Comparison of ENCODE assay signal across 29 cellular contexts in genomic region chr3:187262360-187262759, GRCh38. TPM values are rescaled to one million over a fixed set of nuclear protein-coding genes. Genes with fewer than 3 reads are reported as not detected.
"Had no signal": no experiment of that assay in that cellular context is flagged by ENCODE, and none has a peak within 500 bp of the region (broad histone marks: within the 10 kb centered on the region; RNA-seq: fewer than 3 reads in every experiment).

No MANE protein-coding gene starts in this region.

- H3K36me3 ChIP-seq: pancreas, prostate gland, thoracic aorta had no signal

- H3K27me3 Mint-ChIP-seq: type B pancreatic cell had no signal

- H3K4me1 Mint-ChIP-seq: activated B cell treated with CpG ODN at 0.5 μM for 24 hours; activated T-helper 17 cell treated with anti-CD3 and anti-CD28 coated beads, Interleukin-2, amount 50 U/mL, for 72 hours; naive B cell had no signal

- DNase-seq: activated B cell treated with CpG ODN at 0.5 μM for 24 hours; activated CD4-positive, alpha-beta T cell treated with anti-CD3 and anti-CD28 coated beads, Interleukin-2, amount 50 U/mL, for 1 hour; activated CD8-positive, alpha-beta T cell treated with anti-CD3 and anti-CD28 coated beads for 36 hours; activated gamma-delta T cell treated with Interleukin-2 at 50 U/mL for 16 hours; activated T-cell treated with anti-CD3 and anti-CD28 coated beads, Interleukin-2, amount 50 U/mL, for 4 hours; effector CD8-positive, alpha-beta T cell; glutamatergic neuron; left cardiac atrium; left ventricle myocardium superior; mammary epithelial cell; naive B cell; nucleus accumbens; pancreas; retina; stimulated activated naive CD4-positive, alpha-beta T cell treated with Interleukin-2 at 50 U/mL for 16 hours; T-helper 1 cell had no signal

- H3K36me3 Mint-ChIP-seq: activated naive CD4-positive, alpha-beta T cell treated with anti-CD3 and anti-CD28 coated beads, Interleukin-2, amount 50 U/mL, for 72 hours; mesothelial cell of epicardium; naive B cell; type B pancreatic cell had no signal

- FAIRE-seq: bronchial epithelial cell, colon, endometrium, frontal cortex, keratinocyte, pancreas had no signal

- H3K4me3 Mint-ChIP-seq: activated B cell treated with CpG ODN at 0.5 μM for 24 hours; activated CD8-positive, alpha-beta T cell treated with anti-CD3 and anti-CD28 coated beads for 36 hours; activated T-cell treated with anti-CD3 and anti-CD28 coated beads, Interleukin-2, amount 50 U/mL, for 4 hours; activated T-helper 17 cell treated with anti-CD3 and anti-CD28 coated beads, Interleukin-2, amount 50 U/mL, for 72 hours; mesothelial cell of epicardium; naive B cell; T-helper 2 cell treated with Interferon-gamma antibody and Interleukin-4, amounts not matched to agents 5 μg/mL and 100 μg/mL, for 36 hours; type B pancreatic cell had no signal

- H3K4me3 ChIP-seq: pancreas, prostate gland, thoracic aorta had no signal

- H3K27ac Mint-ChIP-seq: activated B cell treated with CpG ODN at 0.5 μM for 24 hours; activated CD8-positive, alpha-beta T cell treated with anti-CD3 and anti-CD28 coated beads for 36 hours; activated naive CD4-positive, alpha-beta T cell treated with anti-CD3 and anti-CD28 coated beads, Interleukin-2, amount 50 U/mL, for 72 hours; activated T-helper 17 cell treated with anti-CD3 and anti-CD28 coated beads, Interleukin-2, amount 50 U/mL, for 72 hours; mesothelial cell of epicardium; naive B cell; T-helper 2 cell treated with Interferon-gamma antibody and Interleukin-4, amounts not matched to agents 5 μg/mL and 100 μg/mL, for 36 hours; type B pancreatic cell had no signal

- H3K4me1 ChIP-seq: prostate gland had no signal

- H3K9me3 ChIP-seq: pancreas, prostate gland, thoracic aorta had no signal

- ATAC-seq: activated CD8-positive, alpha-beta T cell treated with anti-CD3 and anti-CD28 coated beads for 36 hours; activated naive CD4-positive, alpha-beta T cell treated with anti-CD3 and anti-CD28 coated beads, Interleukin-2, amount 50 U/mL, for 72 hours; activated T-cell treated with anti-CD3 and anti-CD28 coated beads, Interleukin-2, amount 50 U/mL, for 4 hours; activated T-helper 17 cell treated with anti-CD3 and anti-CD28 coated beads, Interleukin-2, amount 50 U/mL, for 72 hours; left cardiac atrium; left ventricle myocardium superior had no signal

- H3K27ac ChIP-seq: epithelial cell of prostate, pancreas, thoracic aorta had no signal

- H3K27me3 ChIP-seq: pancreas had no signal

- H3K9me3 Mint-ChIP-seq: activated naive CD4-positive, alpha-beta T cell treated with anti-CD3 and anti-CD28 coated beads, Interleukin-2, amount 50 U/mL, for 72 hours; activated T-helper 17 cell treated with anti-CD3 and anti-CD28 coated beads, Interleukin-2, amount 50 U/mL, for 72 hours; T-helper 2 cell treated with Interferon-gamma antibody and Interleukin-4, amounts not matched to agents 5 μg/mL and 100 μg/mL, for 36 hours; type B pancreatic cell had no signal

RNA-seq across cellular contexts. Expression of gene MASP1, which starts 29.2 kb away (rescaled TPM):
- total RNA-seq: activated B cell treated with CpG ODN at 0.5 μM for 24 hours; activated CD8-positive, alpha-beta T cell treated with anti-CD3 and anti-CD28 coated beads for 36 hours; activated naive CD4-positive, alpha-beta T cell treated with anti-CD3 and anti-CD28 coated beads, Interleukin-2, amount 50 U/mL, for 72 hours; activated T-helper 17 cell treated with anti-CD3 and anti-CD28 coated beads, Interleukin-2, amount 50 U/mL, for 72 hours had no signal
- polyA plus RNA-seq: keratinocyte, mammary epithelial cell had no signal
